Comparison of ENCODE assay signal across 8 cellular contexts in genomic region chr4:80006935-80007744, GRCh38.
DNase-seq lines count a peak whose midpoint lies in the region; ATAC-seq and TF ChIP-seq lines count a peak whose summit lies in the region.

No MANE protein-coding gene starts in this region.

- 33% methylated on average over 5 of the region's 5 CpGs for WGBS in liver

- peak overlapping the region; percentile 35 for H3K4me3 Mint-ChIP-seq in activated naive CD8-positive, alpha-beta T cell treated with anti-CD3 and anti-CD28 coated beads, Interleukin-2, amount 10 ng/mL, durations not matched to agents 7 days and 5 days
- no peak overlapping the region for H3K4me3 Mint-ChIP-seq in stimulated activated naive B cell treated with anti-CD40 and anti-IgM and Interleukin-4, amounts not matched to agents 10 μg/mL and 1 μg/mL and 100 μg/mL, for 72 hours

- H3K27ac ChIP-seq in DND-41 (ENCODE audit: low read length) (peak overlapping the region; percentile 86), liver (ENCODE audit: low read depth in 1 of 2, low read length in 2 of 2) (no peak overlapping the region)

- H2AFZ ChIP-seq in DND-41 (ENCODE audit: low read depth, low read length): peak overlapping the region; percentile 23; the same call in 1 of the 2 replicates

- ATAC-seq in DND-41 (ENCODE audit: insufficient read depth, low read depth) (peak; percentile 79), HG02852 (IDR thresholded peaks at IDR 0.05; ENCODE audit: unreplicated experiment) (no peak), HG03095 (IDR thresholded peaks at IDR 0.05; ENCODE audit: unreplicated experiment) (no peak)
- ATAC-seq in activated naive CD8-positive, alpha-beta T cell treated with anti-CD3 and anti-CD28 coated beads, Interleukin-2, amount 10 ng/mL, durations not matched to agents 7 days and 5 days (ENCODE audit: low read depth): peak; percentile 70
- no peak for ATAC-seq in stimulated activated naive B cell treated with anti-CD40 and anti-IgM and Interleukin-4, amounts not matched to agents 10 μg/mL and 1 μg/mL and 100 μg/mL, for 72 hours (replicated peaks)

- TF ChIP-seq RAD21 in liver (IDR thresholded peaks at IDR 0.05): peak; percentile 24 to 26

- H3K36me3 ChIP-seq in DND-41 (ENCODE audit: insufficient read depth, low read length): peaks cover 38% of the 10 kb centered on the region
- peaks cover 0 to 7% (median 6%) of the 10 kb centered on the region in 4 donors for H3K36me3 ChIP-seq in liver (ENCODE audit: control insufficient read depth in 4 of 4, insufficient read depth in 3 of 4, low read depth in 1 of 4, low read length in 3 of 4)

- POLR2A ChIA-PET in activated naive CD8-positive, alpha-beta T cell treated with anti-CD3 and anti-CD28 coated beads, Interleukin-2, amount 10 ng/mL, durations not matched to agents 7 days and 5 days (lab: Charles Lee): no interaction called here

- H3K36me3 Mint-ChIP-seq in activated naive CD8-positive, alpha-beta T cell treated with anti-CD3 and anti-CD28 coated beads, Interleukin-2, amount 10 ng/mL, durations not matched to agents 7 days and 5 days: peaks cover 38% of the 10 kb centered on the region
- peaks cover 26 to 53% of the 10 kb centered on the region in 2 donors for H3K36me3 Mint-ChIP-seq in stimulated activated naive B cell treated with anti-CD40 and anti-IgM and Interleukin-4, amounts not matched to agents 10 μg/mL and 1 μg/mL and 100 μg/mL, for 72 hours

- no peaks in the 10 kb centered on the region for H3K27me3 Mint-ChIP-seq in activated naive CD8-positive, alpha-beta T cell treated with anti-CD3 and anti-CD28 coated beads, Interleukin-2, amount 10 ng/mL, durations not matched to agents 7 days and 5 days
- no peaks in the 10 kb centered on the region for H3K27me3 Mint-ChIP-seq in stimulated activated naive B cell treated with anti-CD40 and anti-IgM and Interleukin-4, amounts not matched to agents 10 μg/mL and 1 μg/mL and 100 μg/mL, for 72 hours

- peaks cover 8% of the 10 kb centered on the region for H3K9me3 Mint-ChIP-seq in activated naive CD8-positive, alpha-beta T cell treated with anti-CD3 and anti-CD28 coated beads, Interleukin-2, amount 10 ng/mL, durations not matched to agents 7 days and 5 days
- H3K9me3 Mint-ChIP-seq in stimulated activated naive B cell treated with anti-CD40 and anti-IgM and Interleukin-4, amounts not matched to agents 10 μg/mL and 1 μg/mL and 100 μg/mL, for 72 hours: peaks cover 4 to 5% of the 10 kb centered on the region in 2 donors

- H3K9me3 ChIP-seq in DND-41 (ENCODE audit: insufficient read depth, low read length, severe bottlenecking): peaks cover 16% of the 10 kb centered on the region
- peaks cover 2 to 5% (median 3%) of the 10 kb centered on the region in 4 donors for H3K9me3 ChIP-seq in liver (ENCODE audit: control insufficient read depth in 4 of 4, low read length in 3 of 4)

- H3K9ac ChIP-seq in DND-41 (ENCODE audit: low read depth, low read length): peak overlapping the region; percentile 42
- no peak overlapping the region for H3K9ac ChIP-seq in liver (ENCODE audit: low read depth in 1 of 2, low read length in 2 of 2)

- H3K27me3 ChIP-seq in DND-41 (ENCODE audit: insufficient read depth, low read length, poor library complexity): no peaks in the 10 kb centered on the region
- H3K27me3 ChIP-seq in liver (ENCODE audit: control insufficient read depth in 4 of 4, insufficient read depth in 4 of 4, low read length in 3 of 4): no peaks in the 10 kb centered on the region

- peak overlapping the region; percentile 29 for H3K4me2 ChIP-seq in DND-41 (ENCODE audit: insufficient read depth, low read length)

- no peaks in the 10 kb centered on the region for H4K20me1 ChIP-seq in DND-41 (ENCODE audit: insufficient read depth, low read length)

- peak overlapping the region in 1 of 2 experiments; percentile 21; a peak in 1 of 4 replicates for H3K4me3 ChIP-seq in DND-41 (ENCODE audit: low read depth in 1 of 2, low read length in 2 of 2)
- no peak overlapping the region for H3K4me3 ChIP-seq in liver (ENCODE audit: low read depth in 1 of 3, low read length in 3 of 3)

- DNase-seq in DND-41 (peak; percentile 67), NCI-H226 (peak; percentile 58), EL (no peak)
- DNase-seq in activated naive CD8-positive, alpha-beta T cell treated with anti-CD3 and anti-CD28 coated beads, Interleukin-2, amount 10 ng/mL, durations not matched to agents 7 days and 5 days: no peak
- DNase-seq in stimulated activated naive B cell treated with anti-CD40 and anti-IgM and Interleukin-4, amounts not matched to agents 10 μg/mL and 1 μg/mL and 100 μg/mL, for 72 hours: no peak

- no peak for TF ChIP-seq CTCF in DND-41 (IDR thresholded peaks at IDR 0.05; ENCODE audit: borderline replicate concordance, extremely low read depth, low read length, poor library complexity, severe bottlenecking)
- no peak for TF ChIP-seq CTCF in liver (IDR thresholded peaks at IDR 0.05; ENCODE audit: low read depth, low read length, missing input control)

- H3K27ac Mint-ChIP-seq in activated naive CD8-positive, alpha-beta T cell treated with anti-CD3 and anti-CD28 coated beads, Interleukin-2, amount 10 ng/mL, durations not matched to agents 7 days and 5 days: peak overlapping the region; percentile 65
- H3K27ac Mint-ChIP-seq in stimulated activated naive B cell treated with anti-CD40 and anti-IgM and Interleukin-4, amounts not matched to agents 10 μg/mL and 1 μg/mL and 100 μg/mL, for 72 hours: no peak overlapping the region

- H3K79me2 ChIP-seq in DND-41 (ENCODE audit: insufficient read depth, low read length): peaks cover 23% of the 10 kb centered on the region

- H3K4me1 ChIP-seq in DND-41 (ENCODE audit: insufficient read depth, low read length) (peaks cover 67% of the 10 kb centered on the region), liver (ENCODE audit: control insufficient read depth in 4 of 4, insufficient read depth in 4 of 4, low read length in 3 of 4) (peaks cover 0 to 12% (median 3%) of the 10 kb centered on the region in 4 donors)

- H3K4me1 Mint-ChIP-seq in activated naive CD8-positive, alpha-beta T cell treated with anti-CD3 and anti-CD28 coated beads, Interleukin-2, amount 10 ng/mL, durations not matched to agents 7 days and 5 days: peaks cover 41% of the 10 kb centered on the region
- H3K4me1 Mint-ChIP-seq in stimulated activated naive B cell treated with anti-CD40 and anti-IgM and Interleukin-4, amounts not matched to agents 10 μg/mL and 1 μg/mL and 100 μg/mL, for 72 hours: peaks cover 4 to 28% of the 10 kb centered on the region in 2 donors

TF ChIP-seq in liver, 16 proteins besides CTCF, POLR2A, EP300 and RAD21 (continues in another document):
- TF ChIP-seq YY1 (IDR thresholded peaks at IDR 0.05) (peak; percentile 44), FOXA2 (IDR thresholded peaks at IDR 0.05) (no peak), FOXA1 (IDR thresholded peaks at IDR 0.05) (no peak), MAX (IDR thresholded peaks at IDR 0.05) (peak; percentile 12), JUND (IDR thresholded peaks at IDR 0.05) (no peak), RXRA (IDR thresholded peaks at IDR 0.05) (no peak), HNF4G (IDR thresholded peaks at IDR 0.05) (no peak), REST (IDR thresholded peaks at IDR 0.05) (no peak), ZBTB33 (IDR thresholded peaks at IDR 0.05) (peak; percentile 27), HNF4A (conservative IDR thresholded peaks at IDR 0.05) (peak; percentile 26 to 31), ATF3 (IDR thresholded peaks at IDR 0.05) (peak; percentile 90)

Comparison
In these comparisons a context has a peak if more than half of its experiments do, and no peak if none do; other contexts are left out.
1. ATAC-seq: peak in DND-41 (single experiment) and activated naive CD8-positive, alpha-beta T cell treated with anti-CD3 and anti-CD28 coated beads, Interleukin-2, amount 10 ng/mL, durations not matched to agents 7 days and 5 days (single experiment); none in stimulated activated naive B cell treated with anti-CD40 and anti-IgM and Interleukin-4, amounts not matched to agents 10 μg/mL and 1 μg/mL and 100 μg/mL, for 72 hours (0 of 2), HG02852 (single experiment) and HG03095 (single experiment).
2. DNase-seq: peak in DND-41 (single experiment) and NCI-H226 (single experiment); none in activated naive CD8-positive, alpha-beta T cell treated with anti-CD3 and anti-CD28 coated beads, Interleukin-2, amount 10 ng/mL, durations not matched to agents 7 days and 5 days (single experiment), stimulated activated naive B cell treated with anti-CD40 and anti-IgM and Interleukin-4, amounts not matched to agents 10 μg/mL and 1 μg/mL and 100 μg/mL, for 72 hours (single experiment) and EL (single experiment).